ENCODE assay signal across 8 cellular contexts in genomic region chr1:25337483-25338187, GRCh38. TPM values are rescaled to one million over a fixed set of nuclear protein-coding genes. Genes with fewer than 3 reads are reported as not detected.
DNase-seq lines count a peak whose midpoint lies in the region; ATAC-seq and TF ChIP-seq lines count a peak whose summit lies in the region.
"Not testable (repeated sequence)": the region's sequence is repeated elsewhere in the genome, so short reads cannot be mapped to it uniquely, and the experiment has no call there.

No MANE protein-coding gene starts in this region.

- H3K9me3 Mint-ChIP-seq in endothelial cell (ENCODE audit: unreplicated experiment): not testable (repeated sequence)

- H3K9me2 ChIP-seq in OCI-LY7 (ENCODE audit: insufficient read depth, low read length): not testable (repeated sequence)

- peaks cover 45% of the 10 kb centered on the region for H3K79me2 ChIP-seq in OCI-LY7 (ENCODE audit: insufficient read depth, low read depth, low read length)

- H3K4me3 ChIP-seq in BLaER1 treated with 17β-estradiol and CSF1 and Interleukin-3, amounts not matched to agents 10 nM and 100 nM: peak overlapping the region; percentile 81 to 100 (median 96)
- peak overlapping the region; percentile 93 for H3K4me3 ChIP-seq in OCI-LY7 (ENCODE audit: low read depth, low read length, poor library complexity, severe bottlenecking)

- not testable (repeated sequence) for H3K36me3 Mint-ChIP-seq in endothelial cell (ENCODE audit: low read depth, unreplicated experiment)

- H3K36me3 ChIP-seq in BLaER1 treated with 17β-estradiol and CSF1 and Interleukin-3, amounts not matched to agents 10 nM and 100 nM: peaks cover under 1 to 24% (median 11%) of the 10 kb centered on the region in 11 experiments; a peak in 16 of 22 replicates
- not testable (repeated sequence) for H3K36me3 ChIP-seq in OCI-LY7 (ENCODE audit: insufficient read depth, low read length)

- H3K4me1 Mint-ChIP-seq in endothelial cell (ENCODE audit: unreplicated experiment): peaks cover 20% of the 10 kb centered on the region

- H3K4me3 Mint-ChIP-seq in endothelial cell (ENCODE audit: unreplicated experiment): not testable (repeated sequence)

- CTCF ChIA-PET in OCI-LY7 (lab: Charles Lee; ENCODE audit: unreplicated experiment): not testable (repeated sequence)

- H2AFZ ChIP-seq in OCI-LY7 (ENCODE audit: low read length): peak overlapping the region; percentile 77; the same call in 1 of the 2 replicates

- peaks cover 11 to 28% (median 22%) of the 10 kb centered on the region in 10 experiments for H3K4me1 ChIP-seq in BLaER1 treated with 17β-estradiol and CSF1 and Interleukin-3, amounts not matched to agents 10 nM and 100 nM
- H3K4me1 ChIP-seq in OCI-LY7 (ENCODE audit: insufficient read depth, low read length, poor library complexity, severe bottlenecking): peaks cover 19% of the 10 kb centered on the region

- POLR2A ChIA-PET in OCI-LY7 (lab: Charles Lee): not testable (repeated sequence)

- peak overlapping the region; percentile 69 to 99 (median 90) for H3K27ac ChIP-seq in BLaER1 treated with 17β-estradiol and CSF1 and Interleukin-3, amounts not matched to agents 10 nM and 100 nM
- H3K27ac ChIP-seq in OCI-LY7 (ENCODE audit: low read depth, low read length, poor library complexity, severe bottlenecking): peak overlapping the region; percentile 86

- not testable (repeated sequence) for H3K27ac Mint-ChIP-seq in endothelial cell (ENCODE audit: unreplicated experiment)

- H4K20me1 ChIP-seq in BLaER1 treated with 17β-estradiol and CSF1 and Interleukin-3, amounts not matched to agents 10 nM and 100 nM: peaks cover 34 to 44% (median 42%) of the 10 kb centered on the region in 11 experiments; a peak in 21 of 22 replicates
- not testable (repeated sequence) for H4K20me1 ChIP-seq in OCI-LY7 (ENCODE audit: insufficient read depth, low read length)

- H3K9me3 ChIP-seq in BLaER1 treated with 17β-estradiol and CSF1 and Interleukin-3, amounts not matched to agents 10 nM and 100 nM (replicated peaks in 1 of 11); OCI-LY7 (ENCODE audit: low read length): not testable (repeated sequence)

- not testable (repeated sequence) for H3K27me3 ChIP-seq in BLaER1 treated with 17β-estradiol and CSF1 and Interleukin-3, amounts not matched to agents 10 nM and 100 nM

- ATAC-seq in GM19438 (IDR thresholded peaks at IDR 0.05; ENCODE audit: low read depth, unreplicated experiment) (peak; percentile 34), HG03045 (IDR thresholded peaks at IDR 0.05; ENCODE audit: unreplicated experiment) (peak; percentile 51)

- H3K9ac ChIP-seq in BLaER1 treated with 17β-estradiol and CSF1 and Interleukin-3, amounts not matched to agents 10 nM and 100 nM: peak overlapping the region; percentile 86 to 99 (median 94)

- BruUV-seq in OCI-LY7 (replicated peaks; lab: Mats Ljungman, UMichigan): not testable (repeated sequence)

- not testable (repeated sequence) for TF ChIP-seq CTCF in OCI-LY7 (conservative IDR thresholded peaks at IDR 0.05; ENCODE audit: low read length); endothelial cell (IDR thresholded peaks at IDR 0.05; ENCODE audit: unreplicated experiment)

- DNase-seq in OCI-LY7 (ENCODE audit: low spot score): not testable (repeated sequence)
- peak; percentile 13 for DNase-seq in activated T-helper 9 cell treated with anti-CD3 and anti-CD28 coated beads, Interleukin-2, amount 50 U/mL, for 16 hours (ENCODE audit: low read depth)
- DNase-seq in endothelial cell (ENCODE audit: low spot score) (peak; percentile 9), lung microvascular endothelial cell (ENCODE audit: low read depth in 2 of 2) (peak; percentile 1 to 17)
- peak; percentile 20 to 36 for DNase-seq in stimulated activated CD4-positive, alpha-beta T cell treated with anti-CD3 and anti-CD28 coated beads, Interleukin-2, amount 100 ng/mL, for 24 hours

- H3K27me3 Mint-ChIP-seq in endothelial cell (ENCODE audit: unreplicated experiment): not testable (repeated sequence)

- intact Hi-C loops in OCI-LY7 (cut with micrococcal nuclease; ENCODE audit: unreplicated experiment): loop anchor here (5.0 kb wide), 1 partner anchor 90 kb away; the partner anchor contains the start of gene RSRP1

- H3K4me2 ChIP-seq in BLaER1 treated with 17β-estradiol and CSF1 and Interleukin-3, amounts not matched to agents 10 nM and 100 nM: peak overlapping the region in 8 of 11 experiments; percentile 18 to 75 (median 44); a peak in 12 of 22 replicates
- peak overlapping the region; percentile 30 for H3K4me2 ChIP-seq in OCI-LY7 (ENCODE audit: low read length)

RNA-seq across cellular contexts. Expression of gene TMEM50A, which starts 0.5 kb away (rescaled TPM):
- 56.2 and 68.4 TPM in 2 replicates for total RNA-seq in OCI-LY7 (2014; rRNA removed; shearing (Covaris generic))
- total RNA-seq in OCI-LY7 (2022): 62.9 and 70.7 TPM in 2 replicates
- total RNA-seq in endothelial cell (ENCODE audit: unreplicated experiment): 108 TPM
- total RNA-seq in lung microvascular endothelial cell: 238 and 366 TPM in 2 replicates
